In genomic region chr11:71448257-71449161, GRCh38 we compare ENCODE assay signal across 1 cellular context.
A peak's percentile ranks its signal among the peaks of the same experiment; 100 is the strongest.
TF ChIP-seq lines count a peak whose summit lies in the region.

DHCR7 (minus strand) TSS chr11:71448393; CDS start chr11:71444952, 3,441 bp downstream.

TF ChIP-seq in SK-N-SH, 30 proteins besides CTCF, POLR2A, EP300 and RAD21 (continued from another document):
- TF ChIP-seq ZBTB33 (IDR thresholded peaks at IDR 0.05; ENCODE audit: borderline replicate concordance, low read depth): no peak
- TF ChIP-seq TEAD4 (IDR thresholded peaks at IDR 0.05; ENCODE audit: borderline replicate concordance, insufficient read depth): no peak
- peak; percentile 85 for TF ChIP-seq USF1 (IDR thresholded peaks at IDR 0.05; ENCODE audit: borderline replicate concordance, low read depth)
- peak; percentile 47; the same call in 1 of the 2 replicates for TF ChIP-seq USF2 (IDR thresholded peaks at IDR 0.05; ENCODE audit: borderline replicate concordance, low read depth, low read length)
- TF ChIP-seq SMC3 (IDR thresholded peaks at IDR 0.05; ENCODE audit: low read depth, low read length): no peak
TF ChIP-seq in SK-N-SH: peak in this region for 11.
